3 cellular contexts compared by ENCODE assay signal in genomic region chr5:114007678-114008077, GRCh38.
"Had no signal": no experiment of that assay in that cellular context is flagged by ENCODE, and none has a peak within 500 bp of the region (broad histone marks: within the 10 kb centered on the region; RNA-seq: fewer than 3 reads in every experiment).

No MANE protein-coding gene starts in this region.

- ATAC-seq: GM12878 had no signal

- H3K4me3 ChIP-seq: GM12878 had no signal

- DNase-seq: GDM1, GF-D8 had no signal
